Comparison of ENCODE assay signal across 1 cellular context in genomic region chr19:55265723-55266386, GRCh38.
A peak's percentile ranks its signal among the peaks of the same experiment; 100 is the strongest.
TF ChIP-seq lines count a peak whose summit lies in the region.

No MANE protein-coding gene starts in this region.

TF ChIP-seq in HepG2, 621 proteins besides CTCF, POLR2A, EP300 and RAD21:
- TF ChIP-seq ZNF337 (CRISPR knock-in tag; IDR thresholded peaks at IDR 0.05; ENCODE audit: borderline replicate concordance, low read depth) = no peak
- TF ChIP-seq, protein P1, sequence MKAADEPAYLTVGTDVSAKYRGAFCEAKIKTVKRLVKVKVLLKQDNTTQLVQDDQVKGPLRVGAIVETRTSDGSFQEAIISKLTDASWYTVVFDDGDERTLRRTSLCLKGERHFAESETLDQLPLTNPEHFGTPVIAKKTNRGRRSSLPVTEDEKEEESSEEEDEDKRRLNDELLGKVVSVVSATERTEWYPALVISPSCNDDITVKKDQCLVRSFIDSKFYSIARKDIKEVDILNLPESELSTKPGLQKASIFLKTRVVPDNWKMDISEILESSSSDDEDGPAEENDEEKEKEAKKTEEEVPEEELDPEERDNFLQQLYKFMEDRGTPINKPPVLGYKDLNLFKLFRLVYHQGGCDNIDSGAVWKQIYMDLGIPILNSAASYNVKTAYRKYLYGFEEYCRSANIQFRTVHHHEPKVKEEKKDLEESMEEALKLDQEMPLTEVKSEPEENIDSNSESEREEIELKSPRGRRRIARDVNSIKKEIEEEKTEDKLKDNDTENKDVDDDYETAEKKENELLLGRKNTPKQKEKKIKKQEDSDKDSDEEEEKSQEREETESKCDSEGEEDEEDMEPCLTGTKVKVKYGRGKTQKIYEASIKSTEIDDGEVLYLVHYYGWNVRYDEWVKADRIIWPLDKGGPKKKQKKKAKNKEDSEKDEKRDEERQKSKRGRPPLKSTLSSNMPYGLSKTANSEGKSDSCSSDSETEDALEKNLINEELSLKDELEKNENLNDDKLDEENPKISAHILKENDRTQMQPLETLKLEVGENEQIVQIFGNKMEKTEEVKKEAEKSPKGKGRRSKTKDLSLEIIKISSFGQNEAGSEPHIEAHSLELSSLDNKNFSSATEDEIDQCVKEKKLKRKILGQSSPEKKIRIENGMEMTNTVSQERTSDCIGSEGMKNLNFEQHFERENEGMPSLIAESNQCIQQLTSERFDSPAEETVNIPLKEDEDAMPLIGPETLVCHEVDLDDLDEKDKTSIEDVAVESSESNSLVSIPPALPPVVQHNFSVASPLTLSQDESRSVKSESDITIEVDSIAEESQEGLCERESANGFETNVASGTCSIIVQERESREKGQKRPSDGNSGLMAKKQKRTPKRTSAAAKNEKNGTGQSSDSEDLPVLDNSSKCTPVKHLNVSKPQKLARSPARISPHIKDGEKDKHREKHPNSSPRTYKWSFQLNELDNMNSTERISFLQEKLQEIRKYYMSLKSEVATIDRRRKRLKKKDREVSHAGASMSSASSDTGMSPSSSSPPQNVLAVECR (CRISPR knock-in tag; IDR thresholded peaks at IDR 0.05; ENCODE audit: borderline replicate concordance) = 0 out of 2 replicates have a peak, but pooled peaks have one; percentile 23
- peak; percentile 11 for TF ChIP-seq TEAD3 (CRISPR knock-in tag; optimal IDR thresholded peaks at IDR 0.05; ENCODE audit: borderline replicate concordance)
- TF ChIP-seq ZNF768 (CRISPR knock-in tag; IDR thresholded peaks at IDR 0.05) = peak; percentile 91
- TF ChIP-seq KAT8 (CRISPR knock-in tag; IDR thresholded peaks at IDR 0.05) = no peak
